In genomic region chr7:134702366-134703240, GRCh38 we compare ENCODE assay signal across 1 cellular context.
TF ChIP-seq lines count a peak whose summit lies in the region.

No MANE protein-coding gene starts in this region.

TF ChIP-seq in H1, 55 proteins besides CTCF, POLR2A, EP300 and RAD21:
- TF ChIP-seq EZH2 (IDR thresholded peaks at IDR 0.05; ENCODE audit: low read depth, low read length, severe bottlenecking) (no peak), ATF3 (IDR thresholded peaks at IDR 0.05; ENCODE audit: insufficient read depth, low read depth, low read length) (no peak), SIX5 (IDR thresholded peaks at IDR 0.05; ENCODE audit: low read depth, low read length) (no peak)
